ENCODE assay signal across 8 cellular contexts in genomic region chr1:159945483-159946241, GRCh38. TPM values are rescaled to one million over a fixed set of nuclear protein-coding genes. Genes with fewer than 3 reads are reported as not detected.
DNase-seq lines count a peak whose midpoint lies in the region; ATAC-seq, FAIRE-seq and TF ChIP-seq lines count a peak whose summit lies in the region.

Gene IGSF9, minus strand, starts transcription at chr1:159945613. Its CDS starts 2,159 bp downstream, at chr1:159943454.

- POLR2A ChIA-PET in AG04450 (lab: Yijun Ruan, JAX) = interaction anchor here (1.0 kb wide), 1 partner anchor 20 kb away, joined by 3 read pairs; the partner anchor contains the start of gene TAGLN2

- H3K4me3 Mint-ChIP-seq in central memory CD8-positive, alpha-beta T cell = peak within 1 kb of the TSS; percentile 60

- DNase-seq in AG04450 (ENCODE audit: low read depth, low spot score) (no peak), NCI-H2081 (lab: John Stamatoyannopoulos, UW) (peak; percentile 94 to 96), kidney (peak; percentile 93)
- DNase-seq in central memory CD8-positive, alpha-beta T cell (ENCODE audit: low spot score in 2 of 2) = peak; percentile 53 to 54
- peak; percentile 42 to 68 for DNase-seq in stimulated activated CD4-positive, alpha-beta T cell treated with anti-CD3 and anti-CD28 coated beads, Interleukin-15, amount 100 ng/mL, for 1 hour (ENCODE audit: low read depth in 1 of 2, low spot score in 1 of 2)

- H3K36me3 Mint-ChIP-seq in central memory CD8-positive, alpha-beta T cell (ENCODE audit: insufficient read depth) = no peaks in the 10 kb centered on the region

- ATAC-seq in GM21515 (IDR thresholded peaks at IDR 0.05; ENCODE audit: unreplicated experiment) (peak; percentile 54), HG03135 (IDR thresholded peaks at IDR 0.05; ENCODE audit: unreplicated experiment) (no peak)
- ATAC-seq in activated CD4-positive, CD25-positive, alpha-beta regulatory T cell treated with anti-CD3 and anti-CD28 coated beads, Interleukin-2, amount 50 U/mL, for 24 hours = peak; percentile 90 to 93
- ATAC-seq in central memory CD8-positive, alpha-beta T cell (replicated peaks; ENCODE audit: extremely low read depth, poor library complexity, severe bottlenecking) = peak; percentile 88

- H3K9me3 ChIP-seq in AG04450 (ENCODE audit: control insufficient read depth, insufficient read depth, low read length) (no peaks in the 10 kb centered on the region), kidney (ENCODE audit: control insufficient read depth in 1 of 2, low read length in 2 of 2) (no peaks in the 10 kb centered on the region)

- no peaks in the 10 kb centered on the region for H3K36me3 ChIP-seq in kidney (ENCODE audit: control insufficient read depth in 1 of 2, insufficient read depth in 2 of 2, low read length in 2 of 2)

- no peak for FAIRE-seq in kidney (lab: Jason Lieb, UNC)

- CTCF ChIA-PET in AG04450 (lab: Charles Lee) = interaction anchor here (0.5 to 5.6 kb wide), 10 partner anchors 9 to 165 kb away, joined by 3 to 75 read pairs (median 3); partner anchors contain the start of gene DUSP23

- peaks cover 5 to 6% of the 10 kb centered on the region in 2 donors for H3K4me1 ChIP-seq in kidney (ENCODE audit: control insufficient read depth in 1 of 2, insufficient read depth in 1 of 2, low read depth in 1 of 2, low read length in 2 of 2)

- no peaks in the 10 kb centered on the region for H3K9me3 Mint-ChIP-seq in central memory CD8-positive, alpha-beta T cell

- peaks cover 49% of the 10 kb centered on the region for H3K27me3 Mint-ChIP-seq in central memory CD8-positive, alpha-beta T cell

- H3K27me3 ChIP-seq in AG04450 (ENCODE audit: control insufficient read depth, insufficient read depth, low read length) = peaks cover 55% of the 10 kb centered on the region

- intact Hi-C loops in kidney (cut with DNase I) = no loop called here

- no peak within 1 kb of the TSS for H3K27ac ChIP-seq in AG04450 (ENCODE audit: low read depth, low read length)
- H3K27ac ChIP-seq in kidney (ENCODE audit: low read depth in 2 of 2, low read length in 2 of 2) = no peak within 1 kb of the TSS

- H3K9ac ChIP-seq in kidney (ENCODE audit: low read length in 2 of 2) = no peak within 1 kb of the TSS

- TF ChIP-seq CTCF in AG04450 (IDR thresholded peaks at IDR 0.05; ENCODE audit: low read depth, low read length) = peak; percentile 43
- TF ChIP-seq CTCF in kidney (IDR thresholded peaks at IDR 0.05; ENCODE audit: borderline replicate concordance, extremely low read depth, insufficient read depth) = peak; percentile 36

- no peak within 1 kb of the TSS for H3K27ac Mint-ChIP-seq in central memory CD8-positive, alpha-beta T cell (ENCODE audit: low read depth)

- peak within 1 kb of the TSS; percentile 47 for H3K4me3 ChIP-seq in AG04450 (ENCODE audit: low read depth, low read length)
- H3K4me3 ChIP-seq in kidney (ENCODE audit: low read length in 2 of 2) = peak within 1 kb of the TSS; percentile 33 to 60

- peaks cover 11% of the 10 kb centered on the region for H3K4me1 Mint-ChIP-seq in central memory CD8-positive, alpha-beta T cell

RNA-seq across cellular contexts. Expression of gene IGSF9, which starts in this region (rescaled TPM):
- not detected in 2 replicates for polyA plus RNA-seq in AG04450 (2011; rRNA removed)
- not detected in 2 replicates for polyA minus RNA-seq in AG04450 (2011; rRNA and poly(A)+ RNA removed)
- total RNA-seq in kidney = 0.88 TPM
- 1.3 TPM for polyA plus RNA-seq in kidney (ENCODE audit: insufficient read depth, low read depth, low replicate concordance)
